Comparison of ENCODE assay signal across 22 cellular contexts in genomic region chr3:13791501-13792490, GRCh38.
"Had no signal": no experiment of that assay in that cellular context is flagged by ENCODE, and none has a peak within 500 bp of the region (broad histone marks: within the 10 kb centered on the region; RNA-seq: fewer than 3 reads in every experiment).

No MANE protein-coding gene starts in this region.

- H3K36me3 ChIP-seq: gastroesophageal sphincter, sigmoid colon, suprapubic skin, tibial artery had no signal

- DNase-seq: activated CD4-positive, alpha-beta T cell treated with anti-CD3 and anti-CD28 coated beads, Interleukin-2, amount 50 U/mL, for 1 hour; activated CD8-positive, alpha-beta T cell treated with anti-CD3 and anti-CD28 coated beads for 36 hours; activated gamma-delta T cell treated with Interleukin-2 at 50 U/mL for 16 hours; activated naive CD8-positive, alpha-beta T cell treated with anti-CD3 and anti-CD28 coated beads, Interleukin-2, amount 50 U/mL, for 24 hours; activated T-cell treated with anti-CD3 and anti-CD28 coated beads, Interleukin-2, amount 50 U/mL, for 4 hours; left colon; naive B cell; nephron progenitor cell; occipital lobe; sigmoid colon; small intestine; stimulated activated CD4-positive, alpha-beta T cell treated with anti-CD3 and anti-CD28 coated beads, Interleukin-4, amount 100 ng/mL, for 24 hours; T-helper 2 cell; tibial artery had no signal

- H3K4me2 ChIP-seq: hepatocyte had no signal

- H3K4me3 ChIP-seq: gastroesophageal sphincter, hepatocyte, sigmoid colon, suprapubic skin, tibial artery had no signal

- H2AFZ ChIP-seq: hepatocyte had no signal

- H3K4me3 Mint-ChIP-seq: activated CD8-positive, alpha-beta T cell treated with anti-CD3 and anti-CD28 coated beads for 36 hours; activated naive CD4-positive, alpha-beta T cell treated with anti-CD3 and anti-CD28 coated beads, Interleukin-2, amount 50 U/mL, for 24 hours; activated naive CD8-positive, alpha-beta T cell treated with anti-CD3 and anti-CD28 coated beads, Interleukin-2, amount 50 U/mL, for 24 hours; activated T-cell treated with anti-CD3 and anti-CD28 coated beads, Interleukin-2, amount 50 U/mL, for 4 hours; activated T-helper 17 cell treated with anti-CD3 and anti-CD28 coated beads, Interleukin-2, amount 50 U/mL, for 72 hours; central memory CD8-positive, alpha-beta T cell; mesothelial cell of epicardium; naive B cell; nephron progenitor cell; stimulated activated effector memory CD8-positive, alpha-beta T cell treated with anti-CD3 and anti-CD28 coated beads, Interleukin-12 subunit alpha, Interleukin-12 subunit beta, amount 100 ng/mL, for 72 hours had no signal

- ATAC-seq: activated CD8-positive, alpha-beta T cell treated with anti-CD3 and anti-CD28 coated beads for 36 hours; activated naive CD8-positive, alpha-beta T cell treated with anti-CD3 and anti-CD28 coated beads, Interleukin-2, amount 50 U/mL, for 24 hours; activated T-cell treated with anti-CD3 and anti-CD28 coated beads, Interleukin-2, amount 50 U/mL, for 4 hours; activated T-helper 17 cell treated with anti-CD3 and anti-CD28 coated beads, Interleukin-2, amount 50 U/mL, for 72 hours; gastroesophageal sphincter; left colon; stimulated activated effector memory CD8-positive, alpha-beta T cell treated with anti-CD3 and anti-CD28 coated beads, Interleukin-12 subunit alpha, Interleukin-12 subunit beta, amount 100 ng/mL, for 72 hours had no signal

- H3K36me3 Mint-ChIP-seq: activated naive CD4-positive, alpha-beta T cell treated with anti-CD3 and anti-CD28 coated beads, Interleukin-2, amount 50 U/mL, for 24 hours; mesothelial cell of epicardium; naive B cell; stimulated activated effector memory CD8-positive, alpha-beta T cell treated with anti-CD3 and anti-CD28 coated beads, Interleukin-12 subunit alpha, Interleukin-12 subunit beta, amount 100 ng/mL, for 72 hours had no signal

- H3K27ac ChIP-seq: gastroesophageal sphincter, hepatocyte, sigmoid colon, suprapubic skin, tibial artery had no signal

- H3K27ac Mint-ChIP-seq: activated CD8-positive, alpha-beta T cell treated with anti-CD3 and anti-CD28 coated beads for 36 hours; activated naive CD4-positive, alpha-beta T cell treated with anti-CD3 and anti-CD28 coated beads, Interleukin-2, amount 50 U/mL, for 24 hours; activated naive CD8-positive, alpha-beta T cell treated with anti-CD3 and anti-CD28 coated beads, Interleukin-2, amount 50 U/mL, for 24 hours; activated T-helper 17 cell treated with anti-CD3 and anti-CD28 coated beads, Interleukin-2, amount 50 U/mL, for 72 hours; mesothelial cell of epicardium; naive B cell; stimulated activated effector memory CD8-positive, alpha-beta T cell treated with anti-CD3 and anti-CD28 coated beads, Interleukin-12 subunit alpha, Interleukin-12 subunit beta, amount 100 ng/mL, for 72 hours had no signal

- H3K27me3 Mint-ChIP-seq: activated CD8-positive, alpha-beta T cell treated with anti-CD3 and anti-CD28 coated beads for 36 hours had no signal

- H3K9me3 ChIP-seq: gastroesophageal sphincter, sigmoid colon, suprapubic skin, tibial artery had no signal

- H3K4me1 Mint-ChIP-seq: activated T-helper 17 cell treated with anti-CD3 and anti-CD28 coated beads, Interleukin-2, amount 50 U/mL, for 72 hours; central memory CD8-positive, alpha-beta T cell; mesothelial cell of epicardium; naive B cell; stimulated activated effector memory CD8-positive, alpha-beta T cell treated with anti-CD3 and anti-CD28 coated beads, Interleukin-12 subunit alpha, Interleukin-12 subunit beta, amount 100 ng/mL, for 72 hours had no signal

- H3K4me1 ChIP-seq: gastroesophageal sphincter, sigmoid colon, suprapubic skin, tibial artery had no signal

- H3K9me3 Mint-ChIP-seq: activated CD8-positive, alpha-beta T cell treated with anti-CD3 and anti-CD28 coated beads for 36 hours; activated naive CD4-positive, alpha-beta T cell treated with anti-CD3 and anti-CD28 coated beads, Interleukin-2, amount 50 U/mL, for 24 hours; activated naive CD8-positive, alpha-beta T cell treated with anti-CD3 and anti-CD28 coated beads, Interleukin-2, amount 50 U/mL, for 24 hours; activated T-cell treated with anti-CD3 and anti-CD28 coated beads, Interleukin-2, amount 50 U/mL, for 4 hours; activated T-helper 17 cell treated with anti-CD3 and anti-CD28 coated beads, Interleukin-2, amount 50 U/mL, for 72 hours; central memory CD8-positive, alpha-beta T cell; mesothelial cell of epicardium; nephron progenitor cell; stimulated activated effector memory CD8-positive, alpha-beta T cell treated with anti-CD3 and anti-CD28 coated beads, Interleukin-12 subunit alpha, Interleukin-12 subunit beta, amount 100 ng/mL, for 72 hours had no signal

- H3K79me2 ChIP-seq: hepatocyte had no signal
